Comparison of ENCODE assay signal across 8 cellular contexts in the genomic region with DNA sequence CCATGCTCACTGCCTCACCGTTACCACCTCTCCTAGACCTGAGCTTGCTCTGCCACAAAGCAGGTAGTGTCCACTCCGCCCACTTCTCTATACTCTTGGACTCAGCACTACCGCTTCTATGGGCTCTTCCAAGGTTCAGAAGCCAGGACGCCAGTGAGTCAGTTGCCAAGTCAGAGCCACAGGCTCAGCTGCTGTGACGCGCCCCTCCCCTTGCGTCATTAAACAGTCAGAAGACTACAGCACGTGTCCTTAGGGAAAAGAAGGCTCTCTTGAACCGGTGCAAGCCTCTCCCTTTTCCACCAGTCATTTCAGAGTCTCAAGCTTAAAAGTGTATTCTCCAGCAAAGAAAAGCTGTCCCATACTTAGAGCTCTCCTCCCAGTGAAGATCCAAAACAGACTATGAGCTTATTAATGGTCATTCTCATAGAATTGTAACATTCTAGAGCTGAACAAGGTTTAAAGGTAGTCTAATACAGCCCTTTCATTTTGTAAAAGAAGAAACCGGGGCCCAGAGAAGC. TPM values are rescaled to one million over a fixed set of nuclear protein-coding genes. Genes with fewer than 3 reads are reported as not detected.
DNase-seq lines count a peak whose midpoint lies in the region; ATAC-seq, FAIRE-seq and TF ChIP-seq lines count a peak whose summit lies in the region.

No MANE protein-coding gene starts in this region.

- DNase-seq in AG09309 (ENCODE audit: low read depth), result peak; percentile 56
- peak; percentile 51 to 52 for DNase-seq in NCI-H187 (lab: John Stamatoyannopoulos, UW)
- DNase-seq in H1 (ENCODE audit: low read depth in 1 of 2, low spot score in 2 of 2), result no peak
- DNase-seq in natural killer cell treated with Interleukin-12 subunit alpha and Interleukin-12 subunit beta and Interleukin-15 and Interleukin-18, amount 100 ng/mL, for 72 hours (ENCODE audit: low spot score), result no peak
- no peak for DNase-seq in NCI-H510A treated with DMSO at 0.1 percent for 48 hours (lab: John Stamatoyannopoulos, UW)
- no peak for DNase-seq in activated CD4-positive, alpha-beta T cell treated with anti-CD3 and anti-CD28 coated beads, Interleukin-2, amount 10 ng/mL, durations not matched to agents 7 days and 5 days
- DNase-seq in NCI-H2081 treated with DMSO at 0.1 percent for 48 hours (lab: John Stamatoyannopoulos, UW), result no peak

- H2BK5ac ChIP-seq in H1 (ENCODE audit: low read depth, low read length), result peak overlapping the region; percentile 26; the same call in 1 of the 2 replicates

- CTCF ChIA-PET in H1 (lab: Charles Lee; ENCODE audit: partially characterized antibody), result interaction anchor here (0.6 to 1.5 kb wide), 5 partner anchors 11 to 164 kb away, joined by 3 to 4 read pairs (median 3); no protein-coding TSS in a partner anchor
- CTCF ChIA-PET in activated CD4-positive, alpha-beta T cell treated with anti-CD3 and anti-CD28 coated beads, Interleukin-2, amount 10 ng/mL, durations not matched to agents 7 days and 5 days (lab: Charles Lee), result no interaction called here

- H3K36me3 Mint-ChIP-seq in natural killer cell treated with Interleukin-12 subunit alpha and Interleukin-12 subunit beta and Interleukin-15 and Interleukin-18, amount 100 ng/mL, for 72 hours, result no peaks in the 10 kb centered on the region
- no peaks in the 10 kb centered on the region for H3K36me3 Mint-ChIP-seq in activated CD4-positive, alpha-beta T cell treated with anti-CD3 and anti-CD28 coated beads, Interleukin-2, amount 10 ng/mL, durations not matched to agents 7 days and 5 days (ENCODE audit: low read depth)

- H2BK15ac ChIP-seq in H1 (ENCODE audit: low read length), result no peak overlapping the region

- H2AFZ ChIP-seq in H1 (ENCODE audit: low read length), result peak overlapping the region; percentile 82; the same call in 1 of the 2 replicates

- H4K20me1 ChIP-seq in H1 (replicated peaks in 1 of 2; ENCODE audit: control insufficient read depth in 1 of 2, insufficient read depth in 2 of 2, low read length in 2 of 2), result no peaks in the 10 kb centered on the region

- no peaks in the 10 kb centered on the region for H3K79me1 ChIP-seq in H1 (ENCODE audit: low read depth, low read length)

- no peak overlapping the region for H3K23ac ChIP-seq in H1 (ENCODE audit: insufficient read length)

- H3K27me3 Mint-ChIP-seq in natural killer cell treated with Interleukin-12 subunit alpha and Interleukin-12 subunit beta and Interleukin-15 and Interleukin-18, amount 100 ng/mL, for 72 hours, result peaks cover 4 to 11% of the 10 kb centered on the region in 2 donors
- H3K27me3 Mint-ChIP-seq in activated CD4-positive, alpha-beta T cell treated with anti-CD3 and anti-CD28 coated beads, Interleukin-2, amount 10 ng/mL, durations not matched to agents 7 days and 5 days, result peaks cover 16% of the 10 kb centered on the region

- FAIRE-seq in H1 (lab: Jason Lieb, UNC), result no peak

- H3K4me3 ChIP-seq in AG09309 (ENCODE audit: control insufficient read depth, low read depth, low read length) (no peak overlapping the region), H1 (ENCODE audit: extremely low read depth in 1 of 4, insufficient read depth in 2 of 4, low read depth in 3 of 4, low read length in 4 of 4) (no peak overlapping the region)

- peak overlapping the region; percentile 6 for H3K4me3 Mint-ChIP-seq in natural killer cell treated with Interleukin-12 subunit alpha and Interleukin-12 subunit beta and Interleukin-15 and Interleukin-18, amount 100 ng/mL, for 72 hours
- no peak overlapping the region for H3K4me3 Mint-ChIP-seq in activated CD4-positive, alpha-beta T cell treated with anti-CD3 and anti-CD28 coated beads, Interleukin-2, amount 10 ng/mL, durations not matched to agents 7 days and 5 days

- H2BK20ac ChIP-seq in H1 (ENCODE audit: low read length), result 0 out of 2 replicates have a peak overlapping the region, but pooled peaks have one; percentile 7

- no peaks in the 10 kb centered on the region for H3K27me3 ChIP-seq in H1 (replicated peaks in 1 of 4; ENCODE audit: control insufficient read depth in 3 of 4, extremely low read depth in 1 of 4, insufficient read depth in 3 of 4, low read length in 3 of 4)

- TF ChIP-seq EP300 in H1 (IDR thresholded peaks at IDR 0.05; ENCODE audit: borderline replicate concordance in 1 of 2, low read depth in 2 of 2, low read length in 2 of 2), result no peak

- no peak for TF ChIP-seq CTCF in AG09309 (IDR thresholded peaks at IDR 0.05; ENCODE audit: control insufficient read depth, insufficient read depth, low read depth, low read length, missing control alignments)
- no peak for TF ChIP-seq CTCF in H1 (IDR thresholded peaks at IDR 0.05; ENCODE audit: control extremely low read depth in 1 of 3, insufficient read depth in 1 of 3, low read depth in 1 of 3, low read length in 3 of 3)

- H3K9ac ChIP-seq in H1 (replicated peaks in 1 of 4; ENCODE audit: extremely low read depth in 1 of 4, low read depth in 3 of 4, low read length in 3 of 4), result no peak overlapping the region

- H3K27ac Mint-ChIP-seq in natural killer cell treated with Interleukin-12 subunit alpha and Interleukin-12 subunit beta and Interleukin-15 and Interleukin-18, amount 100 ng/mL, for 72 hours, result no peak overlapping the region
- H3K27ac Mint-ChIP-seq in activated CD4-positive, alpha-beta T cell treated with anti-CD3 and anti-CD28 coated beads, Interleukin-2, amount 10 ng/mL, durations not matched to agents 7 days and 5 days, result no peak overlapping the region

- H2AK5ac ChIP-seq in H1 (ENCODE audit: low read depth, low read length), result no peak overlapping the region

- H3K79me2 ChIP-seq in H1 (ENCODE audit: control insufficient read depth in 1 of 2, insufficient read depth in 2 of 2, low read length in 2 of 2), result no peaks in the 10 kb centered on the region

- peak; percentile 70 for ATAC-seq in GM21529 (IDR thresholded peaks at IDR 0.05; ENCODE audit: unreplicated experiment)
- ATAC-seq in natural killer cell treated with Interleukin-12 subunit alpha and Interleukin-12 subunit beta and Interleukin-15 and Interleukin-18, amount 100 ng/mL, for 72 hours, result peak in 1 of 2 donors; percentile 26

- H3K9me3 Mint-ChIP-seq in natural killer cell treated with Interleukin-12 subunit alpha and Interleukin-12 subunit beta and Interleukin-15 and Interleukin-18, amount 100 ng/mL, for 72 hours, result no peaks in the 10 kb centered on the region
- no peaks in the 10 kb centered on the region for H3K9me3 Mint-ChIP-seq in activated CD4-positive, alpha-beta T cell treated with anti-CD3 and anti-CD28 coated beads, Interleukin-2, amount 10 ng/mL, durations not matched to agents 7 days and 5 days

- no peak overlapping the region for H3K4me2 ChIP-seq in H1 (ENCODE audit: insufficient read depth in 1 of 2, low read depth in 2 of 2, low read length in 2 of 2)

- H3K14ac ChIP-seq in H1 (ENCODE audit: insufficient read length), result no peak overlapping the region

- no peak for TF ChIP-seq POLR2A in H1 (IDR thresholded peaks at IDR 0.05; ENCODE audit: control extremely low read depth in 1 of 2, low read depth in 2 of 2, low read length in 2 of 2)

- H2BK120ac ChIP-seq in H1 (replicated peaks; ENCODE audit: low read depth, low read length), result no peak overlapping the region

- TF ChIP-seq RAD21 in H1 (IDR thresholded peaks at IDR 0.05 in 1 of 2, conservative IDR thresholded peaks at IDR 0.05 in 1 of 2; ENCODE audit: low read depth in 2 of 2, low read length in 2 of 2), result no peak

- H4K91ac ChIP-seq in H1 (replicated peaks; ENCODE audit: insufficient read length, low read length), result no peak overlapping the region

- no peaks in the 10 kb centered on the region for H3K4me1 ChIP-seq in H1 (replicated peaks in 1 of 4; ENCODE audit: control insufficient read depth in 3 of 4, insufficient read depth in 4 of 4, low read length in 3 of 4)

- 86% methylated on average over 10 of the region's 10 CpGs; no CpG with 5 or more reads in 1 of the 2 experiments for WGBS in H1 (ENCODE audit: extremely low coverage in 1 of 2, insufficient coverage in 1 of 2, insufficient read length in 1 of 2, insufficient replicate concordance in 2 of 2, low coverage in 1 of 2, low lambda C conversion rate in 2 of 2, missing lambda C conversion rate in 1 of 2), 2 experiments

- H3K36me3 ChIP-seq in H1 (ENCODE audit: control insufficient read depth in 2 of 4, insufficient read depth in 4 of 4, low read length in 3 of 4), result no peaks in the 10 kb centered on the region

- no peaks in the 10 kb centered on the region for H3K9me3 ChIP-seq in H1 (ENCODE audit: insufficient read depth in 2 of 2, low read depth in 1 of 2, low read length in 1 of 2)

- H3K56ac ChIP-seq in H1 (replicated peaks; ENCODE audit: insufficient read length, low read depth, low read length), result no peak overlapping the region

- H2BK12ac ChIP-seq in H1 (ENCODE audit: low read depth, low read length), result 0 out of 2 replicates have a peak overlapping the region, but pooled peaks have one; percentile 44

- no peaks in the 10 kb centered on the region for H3K4me1 Mint-ChIP-seq in natural killer cell treated with Interleukin-12 subunit alpha and Interleukin-12 subunit beta and Interleukin-15 and Interleukin-18, amount 100 ng/mL, for 72 hours (ENCODE audit: low read depth in 2 of 2)
- no peaks in the 10 kb centered on the region for H3K4me1 Mint-ChIP-seq in activated CD4-positive, alpha-beta T cell treated with anti-CD3 and anti-CD28 coated beads, Interleukin-2, amount 10 ng/mL, durations not matched to agents 7 days and 5 days

- H3K23me2 ChIP-seq in H1 (ENCODE audit: low read depth, low read length), result no peaks in the 10 kb centered on the region; the same call in 1 of the 2 replicates

- no peak overlapping the region for H4K5ac ChIP-seq in H1 (ENCODE audit: insufficient read length, low read depth, low read length)

- H3K18ac ChIP-seq in H1 (ENCODE audit: extremely low read depth, low read length), result no peak overlapping the region

- H3K4ac ChIP-seq in H1 (replicated peaks; ENCODE audit: insufficient read length, low read depth, low read length), result no peak overlapping the region

- no peak overlapping the region for H4K8ac ChIP-seq in H1 (ENCODE audit: extremely low read depth, insufficient read depth, low read length)

- no peak overlapping the region for H3K27ac ChIP-seq in H1 (ENCODE audit: low read depth, low read length)

- POLR2A ChIA-PET in H1 (lab: Charles Lee; ENCODE audit: partially characterized antibody), result no interaction called here
- POLR2A ChIA-PET in activated CD4-positive, alpha-beta T cell treated with anti-CD3 and anti-CD28 coated beads, Interleukin-2, amount 10 ng/mL, durations not matched to agents 7 days and 5 days (lab: Charles Lee), result no interaction called here

RNA-seq across cellular contexts. Expression of a gene that starts 41.0 kb away (rescaled TPM):
- 12.9 and 15.1 TPM in 2 replicates for total RNA-seq in H1 (2021; fragmentation: NEBNext Ultra II Directional; extraction: Animal tissue kit (Norgen Biotek cat#: 25700))
- 3.5 TPM in 2 replicates for polyA plus RNA-seq in H1 (2011; rRNA removed)
- 4.8 TPM for polyA plus RNA-seq in H1 (2011; cell fraction: cytosol; rRNA removed)
- polyA plus RNA-seq in H1 (2011; cell fraction: nucleus; rRNA removed), result 6.1 TPM
- 3.5 to 6.4 TPM (median 5.5 TPM) in 4 replicates for polyA plus RNA-seq in H1 (2012, experiment 1 of 2)
- polyA plus RNA-seq in H1 (2012, experiment 2 of 2), result 0.59 TPM
- polyA plus RNA-seq in H1 (2013, experiment 1 of 2), result 13.0 TPM
- polyA plus RNA-seq in H1 (2013, experiment 2 of 2), result 13.4 TPM
- 26.9 and 40.5 TPM in 2 replicates for polyA minus RNA-seq in H1 (2011; rRNA and poly(A)+ RNA removed)
- polyA minus RNA-seq in H1 (2011; cell fraction: cytosol; rRNA and poly(A)+ RNA removed), result 9.5 TPM
- polyA minus RNA-seq in H1 (2011; cell fraction: nucleus; rRNA and poly(A)+ RNA removed), result 23.8 TPM
- total RNA-seq in natural killer cell treated with Interleukin-12 subunit alpha and Interleukin-12 subunit beta and Interleukin-15 and Interleukin-18, amount 100 ng/mL, for 72 hours, result 1 to 10 TPM in 1 of 2 donors, under 1 TPM in 1; 0.33 to 3.6 TPM
- total RNA-seq in activated CD4-positive, alpha-beta T cell treated with anti-CD3 and anti-CD28 coated beads, Interleukin-2, amount 10 ng/mL, durations not matched to agents 7 days and 5 days, result under 1 TPM; 0.21 to 0.22 TPM

Comparison
In these comparisons a context has a peak if more than half of its experiments do, and no peak if none do; other contexts are left out.
1. DNase-seq: peak in AG09309 (single experiment) and NCI-H187 (2 of 2); none in H1 (0 of 2), natural killer cell treated with Interleukin-12 subunit alpha and Interleukin-12 subunit beta and Interleukin-15 and Interleukin-18, amount 100 ng/mL, for 72 hours (single experiment), NCI-H510A treated with DMSO at 0.1 percent for 48 hours (single experiment), activated CD4-positive, alpha-beta T cell treated with anti-CD3 and anti-CD28 coated beads, Interleukin-2, amount 10 ng/mL, durations not matched to agents 7 days and 5 days (single experiment) and NCI-H2081 treated with DMSO at 0.1 percent for 48 hours (single experiment).